1 cellular context compared by ENCODE assay signal in the genomic region with DNA sequence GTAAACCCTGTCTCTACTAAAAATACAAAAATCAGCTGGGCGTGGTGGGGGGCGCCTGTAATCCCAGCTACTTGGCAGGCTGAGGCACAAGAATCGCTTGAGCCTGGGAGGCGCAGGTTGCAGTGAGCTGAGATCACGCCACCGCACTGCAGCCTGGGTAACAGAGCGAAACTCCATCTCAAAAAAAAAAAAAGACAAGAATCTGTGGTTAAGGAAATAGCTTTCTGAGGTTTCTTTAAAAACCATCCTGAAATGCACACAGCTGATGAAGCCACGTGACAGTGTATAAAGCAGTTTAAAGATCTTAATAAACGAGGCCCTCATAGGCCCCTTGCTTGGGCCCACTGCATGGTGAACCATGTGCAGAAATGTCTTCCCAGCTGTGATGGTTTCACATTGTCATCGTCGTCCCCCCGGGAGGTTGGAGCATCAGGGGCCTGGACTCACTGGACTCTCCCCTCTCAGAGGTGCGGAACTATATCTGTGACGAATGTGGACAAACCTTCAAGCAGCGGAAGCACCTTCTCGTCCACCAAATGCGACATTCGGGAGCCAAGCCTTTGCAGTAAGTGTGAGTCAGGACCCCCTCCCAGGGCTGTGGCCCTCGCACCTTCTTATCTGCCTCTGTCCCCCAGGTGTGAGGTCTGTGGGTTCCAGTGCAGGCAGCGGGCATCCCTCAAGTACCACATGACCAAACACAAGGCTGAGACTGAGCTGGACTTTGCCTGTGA.
TF ChIP-seq lines count a peak whose summit lies in the region.

No MANE protein-coding gene starts in this region.

TF ChIP-seq in SK-N-SH, 30 proteins besides CTCF, POLR2A, EP300 and RAD21:
- TF ChIP-seq MAX (IDR thresholded peaks at IDR 0.05; ENCODE audit: low read depth): no peak
- no peak for TF ChIP-seq USF1 (IDR thresholded peaks at IDR 0.05; ENCODE audit: borderline replicate concordance, low read depth)
- no peak for TF ChIP-seq FOXJ3 (CRISPR knock-in tag; IDR thresholded peaks at IDR 0.05)
- no peak for TF ChIP-seq SIN3A (IDR thresholded peaks at IDR 0.05; ENCODE audit: borderline replicate concordance, low read depth, low read length)
- TF ChIP-seq EZH2phosphoT487 (IDR thresholded peaks at IDR 0.05; ENCODE audit: borderline replicate concordance, low read depth): no peak
- no peak for TF ChIP-seq ZBTB33 (IDR thresholded peaks at IDR 0.05; ENCODE audit: borderline replicate concordance, low read depth)
- TF ChIP-seq RFX5 (IDR thresholded peaks at IDR 0.05; ENCODE audit: low read length): no peak
- no peak for TF ChIP-seq NFIC (IDR thresholded peaks at IDR 0.05; ENCODE audit: borderline replicate concordance)
- no peak for TF ChIP-seq TCF12 (IDR thresholded peaks at IDR 0.05)
